Comparison of ENCODE assay signal across 30 cellular contexts in genomic region chr7:4214501-4215155, GRCh38.
"Had no signal": no experiment of that assay in that cellular context is flagged by ENCODE, and none has a peak within 500 bp of the region (broad histone marks: within the 10 kb centered on the region; RNA-seq: fewer than 3 reads in every experiment).

No MANE protein-coding gene starts in this region.

- H3K36me3 Mint-ChIP-seq: naive thymus-derived CD8-positive, alpha-beta T cell; natural killer cell treated with Interleukin-12 subunit alpha and Interleukin-12 subunit beta and Interleukin-15 and Interleukin-18, amount 100 ng/mL, for 72 hours; stimulated activated memory B cell treated with anti-CD40 and anti-IgM and Interleukin-4, amounts not matched to agents 10 μg/mL and 1 μg/mL and 100 μg/mL, for 72 hours had no signal

- FAIRE-seq: pancreas had no signal

- H3K9me3 ChIP-seq: pancreas, psoas muscle, right lobe of liver, spleen, suprapubic skin, testis, tibial artery, transverse colon, upper lobe of right lung, uterus had no signal

- H3K27me3 ChIP-seq: pancreas, right lobe of liver, spleen, suprapubic skin, testis, tibial artery, transverse colon, upper lobe of right lung, uterus had no signal

- H3K4me1 ChIP-seq: pancreas, psoas muscle, right lobe of liver, tibial artery, transverse colon, upper lobe of right lung, uterus had no signal

- H3K4me3 ChIP-seq: pancreas, psoas muscle, right lobe of liver, skin epidermis, smooth muscle cell, spleen, suprapubic skin, testis, tibial artery, transverse colon, upper lobe of right lung, uterus had no signal

- H3K4me1 Mint-ChIP-seq: neural crest cell; stimulated activated memory B cell treated with anti-CD40 and anti-IgM and Interleukin-4, amounts not matched to agents 10 μg/mL and 1 μg/mL and 100 μg/mL, for 72 hours; stimulated activated naive CD8-positive, alpha-beta T cell treated with anti-CD3 and anti-CD28 coated beads, Interleukin-15, amount 100 ng/mL, for 72 hours had no signal

- H3K27ac Mint-ChIP-seq: naive thymus-derived CD8-positive, alpha-beta T cell; natural killer cell treated with Interleukin-12 subunit alpha and Interleukin-12 subunit beta and Interleukin-15 and Interleukin-18, amount 100 ng/mL, for 72 hours; progenitor cell of endocrine pancreas; stimulated activated memory B cell treated with anti-CD40 and anti-IgM and Interleukin-4, amounts not matched to agents 10 μg/mL and 1 μg/mL and 100 μg/mL, for 72 hours; type B pancreatic cell had no signal

- H3K27me3 Mint-ChIP-seq: progenitor cell of endocrine pancreas; stimulated activated memory B cell treated with anti-CD40 and anti-IgM and Interleukin-4, amounts not matched to agents 10 μg/mL and 1 μg/mL and 100 μg/mL, for 72 hours; stimulated activated naive CD8-positive, alpha-beta T cell treated with anti-CD3 and anti-CD28 coated beads, Interleukin-15, amount 100 ng/mL, for 72 hours had no signal

- ATAC-seq: naive thymus-derived CD8-positive, alpha-beta T cell; natural killer cell treated with Interleukin-12 subunit alpha and Interleukin-12 subunit beta and Interleukin-15 and Interleukin-18, amount 100 ng/mL, for 72 hours; pancreas; psoas muscle; right cardiac atrium; stimulated activated memory B cell treated with anti-CD40 and anti-IgM and Interleukin-4, amounts not matched to agents 10 μg/mL and 1 μg/mL and 100 μg/mL, for 72 hours; stimulated activated naive CD8-positive, alpha-beta T cell treated with anti-CD3 and anti-CD28 coated beads, Interleukin-15, amount 100 ng/mL, for 72 hours; stimulated activated naive CD8-positive, alpha-beta T cell treated with anti-CD3 and anti-CD28 coated beads, Interleukin-15, Interleukin-2, amounts not matched to agents 100 U/mL and 50 U/mL, for 24 hours had no signal

- H3K4me2 ChIP-seq: smooth muscle cell had no signal

- H3K36me3 ChIP-seq: pancreas, right lobe of liver, suprapubic skin, transverse colon, upper lobe of right lung, uterus had no signal

- H3K4me3 Mint-ChIP-seq: naive thymus-derived CD8-positive, alpha-beta T cell; natural killer cell treated with Interleukin-12 subunit alpha and Interleukin-12 subunit beta and Interleukin-15 and Interleukin-18, amount 100 ng/mL, for 72 hours; nephron progenitor cell; neural crest cell; stimulated activated memory B cell treated with anti-CD40 and anti-IgM and Interleukin-4, amounts not matched to agents 10 μg/mL and 1 μg/mL and 100 μg/mL, for 72 hours; stimulated activated naive CD8-positive, alpha-beta T cell treated with anti-CD3 and anti-CD28 coated beads, Interleukin-15, amount 100 ng/mL, for 72 hours; type B pancreatic cell had no signal

- DNase-seq: naive thymus-derived CD8-positive, alpha-beta T cell; nephron progenitor cell; occipital lobe; pancreas; psoas muscle; spleen; stimulated activated CD4-positive, alpha-beta T cell treated with anti-CD3 and anti-CD28 coated beads, Interleukin-12 subunit alpha, Interleukin-12 subunit beta, amount 100 ng/mL, for 4 hours; stimulated activated CD4-positive, alpha-beta T cell treated with anti-CD3 and anti-CD28 coated beads, Interleukin-1b, Interleukin-23, amount 100 ng/mL, for 48 hours; stimulated activated CD4-positive, alpha-beta T cell treated with anti-CD3 and anti-CD28 coated beads, Interleukin-4, amount 100 ng/mL, for 1 hour; stimulated activated CD4-positive, alpha-beta T cell treated with anti-CD3 and anti-CD28 coated beads, Interleukin-4, amount 100 ng/mL, for 4 hours; stimulated activated CD8-positive, alpha-beta memory T cell treated with anti-CD3 and anti-CD28 coated beads, Interleukin-4, amount 100 ng/mL, for 48 hours; stimulated activated naive CD4-positive, alpha-beta T cell; stimulated activated naive CD8-positive, alpha-beta T cell treated with anti-CD3 and anti-CD28 coated beads, Interleukin-15, amount 100 ng/mL, for 72 hours; stimulated activated naive CD8-positive, alpha-beta T cell treated with anti-CD3 and anti-CD28 coated beads, Interleukin-15, Interleukin-2, amounts not matched to agents 100 U/mL and 50 U/mL, for 24 hours; substantia nigra; testis; transverse colon; upper lobe of right lung; uterus had no signal

- H3K27ac ChIP-seq: pancreas, psoas muscle, right lobe of liver, skin epidermis, suprapubic skin, testis, tibial artery, transverse colon, upper lobe of right lung, uterus had no signal

- H3K9me3 Mint-ChIP-seq: naive thymus-derived CD8-positive, alpha-beta T cell; natural killer cell treated with Interleukin-12 subunit alpha and Interleukin-12 subunit beta and Interleukin-15 and Interleukin-18, amount 100 ng/mL, for 72 hours; nephron progenitor cell; neural crest cell; stimulated activated naive CD8-positive, alpha-beta T cell treated with anti-CD3 and anti-CD28 coated beads, Interleukin-15, amount 100 ng/mL, for 72 hours had no signal
